1 cellular context compared by ENCODE assay signal in genomic region chrX:47581731-47582647, GRCh38.
TF ChIP-seq lines count a peak whose summit lies in the region.

Gene TIMP1, plus strand, starts transcription at chrX:47582436. Its CDS starts 980 bp downstream, at chrX:47583416.

TF ChIP-seq in HepG2, 621 proteins besides CTCF, POLR2A, EP300 and RAD21 (continued from another document):
- TF ChIP-seq TFDP1 (CRISPR knock-in tag; IDR thresholded peaks at IDR 0.05; ENCODE audit: borderline replicate concordance) (no peak), ZNF768 (CRISPR knock-in tag; IDR thresholded peaks at IDR 0.05) (peak; percentile 93), STAG1 (CRISPR knock-in tag; IDR thresholded peaks at IDR 0.05) (no peak), GABPA (IDR thresholded peaks at IDR 0.05; ENCODE audit: low read depth, low read length) (no peak; the same call in 1 of the 2 replicates), GABPA (CRISPR knock-in tag; IDR thresholded peaks at IDR 0.05; ENCODE audit: low read depth) (peak; percentile 56), HNRNPLL (IDR thresholded peaks at IDR 0.05; ENCODE audit: low read depth, low read length, poor library complexity, severe bottlenecking) (peak; percentile 77), ZFY (CRISPR knock-in tag; IDR thresholded peaks at IDR 0.05) (peak; percentile 47; the same call in 1 of the 2 replicates), PTBP1 (IDR thresholded peaks at IDR 0.05; ENCODE audit: low read depth, low read length, poor library complexity, severe bottlenecking) (no peak), SNAPC4 (CRISPR knock-in tag; IDR thresholded peaks at IDR 0.05) (no peak), ISX (CRISPR knock-in tag; conservative IDR thresholded peaks at IDR 0.05) (no peak), SAP130 (CRISPR knock-in tag; IDR thresholded peaks at IDR 0.05; ENCODE audit: low read depth) (peak; percentile 42), YY1 (IDR thresholded peaks at IDR 0.05; ENCODE audit: insufficient read depth, insufficient replicate concordance, low read depth, low read length) (peak; percentile 58), UBTF (CRISPR knock-in tag; IDR thresholded peaks at IDR 0.05) (peak; percentile 26; the same call in 1 of the 2 replicates), POLR2G (IDR thresholded peaks at IDR 0.05; ENCODE audit: low read depth, low read length) (peak; percentile 62), HNF4A (CRISPR knock-in tag; IDR thresholded peaks at IDR 0.05) (no peak), ZNF781 (CRISPR knock-in tag; IDR thresholded peaks at IDR 0.05; ENCODE audit: borderline replicate concordance, not compliant biosample characterization) (no peak), FOSL2 (CRISPR knock-in tag; IDR thresholded peaks at IDR 0.05) (peak; percentile 80), TAF1 (CRISPR knock-in tag; IDR thresholded peaks at IDR 0.05) (peak; percentile 38; the same call in 1 of the 2 replicates), FOXA1 (IDR thresholded peaks at IDR 0.05) (no peak), FOXA1 (CRISPR knock-in tag; IDR thresholded peaks at IDR 0.05) (no peak)
